In genomic region chr11:130858215-130858614, GRCh38 we compare ENCODE assay signal across 2 cellular contexts.
A peak's percentile ranks its signal among the peaks of the same experiment; 100 is the strongest.
TF ChIP-seq lines count a peak whose summit lies in the region.

No MANE protein-coding gene starts in this region.

TF ChIP-seq in A549, 52 proteins besides CTCF, POLR2A, EP300 and RAD21 (continued from another document):
- TF ChIP-seq USF2 (IDR thresholded peaks at IDR 0.05) = 0 out of 2 replicates have a peak, but pooled peaks have one; percentile 17

TF ChIP-seq in GM23338, 12 proteins besides CTCF, POLR2A, EP300 and RAD21 (continued from another document):
- TF ChIP-seq, protein P1, sequence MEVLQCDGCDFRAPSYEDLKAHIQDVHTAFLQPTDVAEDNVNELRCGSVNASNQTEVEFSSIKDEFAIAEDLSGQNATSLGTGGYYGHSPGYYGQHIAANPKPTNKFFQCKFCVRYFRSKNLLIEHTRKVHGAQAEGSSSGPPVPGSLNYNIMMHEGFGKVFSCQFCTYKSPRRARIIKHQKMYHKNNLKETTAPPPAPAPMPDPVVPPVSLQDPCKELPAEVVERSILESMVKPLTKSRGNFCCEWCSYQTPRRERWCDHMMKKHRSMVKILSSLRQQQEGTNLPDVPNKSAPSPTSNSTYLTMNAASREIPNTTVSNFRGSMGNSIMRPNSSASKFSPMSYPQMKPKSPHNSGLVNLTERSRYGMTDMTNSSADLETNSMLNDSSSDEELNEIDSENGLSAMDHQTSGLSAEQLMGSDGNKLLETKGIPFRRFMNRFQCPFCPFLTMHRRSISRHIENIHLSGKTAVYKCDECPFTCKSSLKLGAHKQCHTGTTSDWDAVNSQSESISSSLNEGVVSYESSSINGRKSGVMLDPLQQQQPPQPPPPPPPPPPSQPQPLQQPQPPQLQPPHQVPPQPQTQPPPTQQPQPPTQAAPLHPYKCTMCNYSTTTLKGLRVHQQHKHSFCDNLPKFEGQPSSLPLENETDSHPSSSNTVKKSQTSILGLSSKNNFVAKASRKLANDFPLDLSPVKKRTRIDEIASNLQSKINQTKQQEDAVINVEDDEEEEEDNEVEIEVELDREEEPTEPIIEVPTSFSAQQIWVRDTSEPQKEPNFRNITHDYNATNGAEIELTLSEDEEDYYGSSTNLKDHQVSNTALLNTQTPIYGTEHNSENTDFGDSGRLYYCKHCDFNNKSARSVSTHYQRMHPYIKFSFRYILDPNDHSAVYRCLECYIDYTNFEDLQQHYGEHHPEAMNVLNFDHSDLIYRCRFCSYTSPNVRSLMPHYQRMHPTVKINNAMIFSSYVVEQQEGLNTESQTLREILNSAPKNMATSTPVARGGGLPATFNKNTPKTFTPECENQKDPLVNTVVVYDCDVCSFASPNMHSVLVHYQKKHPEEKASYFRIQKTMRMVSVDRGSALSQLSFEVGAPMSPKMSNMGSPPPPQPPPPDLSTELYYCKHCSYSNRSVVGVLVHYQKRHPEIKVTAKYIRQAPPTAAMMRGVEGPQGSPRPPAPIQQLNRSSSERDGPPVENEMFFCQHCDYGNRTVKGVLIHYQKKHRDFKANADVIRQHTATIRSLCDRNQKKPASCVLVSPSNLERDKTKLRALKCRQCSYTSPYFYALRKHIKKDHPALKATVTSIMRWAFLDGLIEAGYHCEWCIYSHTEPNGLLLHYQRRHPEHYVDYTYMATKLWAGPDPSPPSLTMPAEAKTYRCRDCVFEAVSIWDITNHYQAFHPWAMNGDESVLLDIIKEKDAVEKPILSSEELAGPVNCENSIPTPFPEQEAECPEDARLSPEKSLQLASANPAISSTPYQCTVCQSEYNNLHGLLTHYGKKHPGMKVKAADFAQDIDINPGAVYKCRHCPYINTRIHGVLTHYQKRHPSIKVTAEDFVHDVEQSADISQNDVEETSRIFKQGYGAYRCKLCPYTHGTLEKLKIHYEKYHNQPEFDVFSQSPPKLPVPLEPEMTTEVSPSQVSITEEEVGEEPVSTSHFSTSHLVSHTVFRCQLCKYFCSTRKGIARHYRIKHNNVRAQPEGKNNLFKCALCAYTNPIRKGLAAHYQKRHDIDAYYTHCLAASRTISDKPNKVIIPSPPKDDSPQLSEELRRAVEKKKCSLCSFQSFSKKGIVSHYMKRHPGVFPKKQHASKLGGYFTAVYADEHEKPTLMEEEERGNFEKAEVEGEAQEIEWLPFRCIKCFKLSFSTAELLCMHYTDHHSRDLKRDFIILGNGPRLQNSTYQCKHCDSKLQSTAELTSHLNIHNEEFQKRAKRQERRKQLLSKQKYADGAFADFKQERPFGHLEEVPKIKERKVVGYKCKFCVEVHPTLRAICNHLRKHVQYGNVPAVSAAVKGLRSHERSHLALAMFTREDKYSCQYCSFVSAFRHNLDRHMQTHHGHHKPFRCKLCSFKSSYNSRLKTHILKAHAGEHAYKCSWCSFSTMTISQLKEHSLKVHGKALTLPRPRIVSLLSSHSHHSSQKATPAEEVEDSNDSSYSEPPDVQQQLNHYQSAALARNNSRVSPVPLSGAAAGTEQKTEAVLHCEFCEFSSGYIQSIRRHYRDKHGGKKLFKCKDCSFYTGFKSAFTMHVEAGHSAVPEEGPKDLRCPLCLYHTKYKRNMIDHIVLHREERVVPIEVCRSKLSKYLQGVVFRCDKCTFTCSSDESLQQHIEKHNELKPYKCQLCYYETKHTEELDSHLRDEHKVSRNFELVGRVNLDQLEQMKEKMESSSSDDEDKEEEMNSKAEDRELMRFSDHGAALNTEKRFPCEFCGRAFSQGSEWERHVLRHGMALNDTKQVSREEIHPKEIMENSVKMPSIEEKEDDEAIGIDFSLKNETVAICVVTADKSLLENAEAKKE (CRISPR knock-in tag; IDR thresholded peaks at IDR 0.05) = no peak
- TF ChIP-seq ZNF114 (CRISPR knock-in tag; IDR thresholded peaks at IDR 0.05) = no peak
- no peak for TF ChIP-seq ZNF331 (CRISPR knock-in tag; IDR thresholded peaks at IDR 0.05; ENCODE audit: low read depth)
- no peak for TF ChIP-seq EZH2 (IDR thresholded peaks at IDR 0.05; ENCODE audit: low read depth, unreplicated experiment)
- TF ChIP-seq POLR2AphosphoS5 (IDR thresholded peaks at IDR 0.05; ENCODE audit: low read depth) = no peak
- no peak for TF ChIP-seq STAT1 (IDR thresholded peaks at IDR 0.05; ENCODE audit: unreplicated experiment)
- TF ChIP-seq REST (IDR thresholded peaks at IDR 0.05; ENCODE audit: unreplicated experiment) = no peak
- no peak for TF ChIP-seq EZH2phosphoT487 (IDR thresholded peaks at IDR 0.05; ENCODE audit: unreplicated experiment)
